In genomic region chr14:81990312-81990761, GRCh38 we compare ENCODE assay signal across 8 cellular contexts.
DNase-seq lines count a peak whose midpoint lies in the region; ATAC-seq and TF ChIP-seq lines count a peak whose summit lies in the region.

No MANE protein-coding gene starts in this region.

- H3K27me3 ChIP-seq in DND-41 (ENCODE audit: insufficient read depth, low read length, poor library complexity) (no peaks in the 10 kb centered on the region), lower lobe of right lung (ENCODE audit: low read depth) (peaks cover 3% of the 10 kb centered on the region)

- in situ Hi-C loops in KBM-7 (cut with MboI; ENCODE audit: low pct_unique_long_range_greater_than_20kb, low sequenced_read_pairs), result no loop called here

- H4K20me1 ChIP-seq in DND-41 (ENCODE audit: insufficient read depth, low read length), result no peaks in the 10 kb centered on the region

- ATAC-seq in DND-41 (ENCODE audit: insufficient read depth, low read depth), result peak; percentile 64; the same call in 2 of the 3 replicates
- ATAC-seq in lower lobe of right lung, result peak; percentile 63 to 65
- no peak for ATAC-seq in stimulated activated naive CD8-positive, alpha-beta T cell treated with anti-CD3 and anti-CD28 coated beads, Interleukin-15, Interleukin-2, amounts not matched to agents 100 U/mL and 50 U/mL, for 24 hours

- H3K4me1 ChIP-seq in DND-41 (ENCODE audit: insufficient read depth, low read length), result no peaks in the 10 kb centered on the region
- H3K4me1 ChIP-seq in lower lobe of right lung, result no peaks in the 10 kb centered on the region

- H3K9ac ChIP-seq in DND-41 (ENCODE audit: low read depth, low read length), result no peak overlapping the region

- no peaks in the 10 kb centered on the region for H3K79me2 ChIP-seq in DND-41 (ENCODE audit: insufficient read depth, low read length)

- no peak overlapping the region for H3K4me2 ChIP-seq in DND-41 (ENCODE audit: insufficient read depth, low read length)

- DNase-seq in DND-41, result peak; percentile 43
- peak; percentile 41 for DNase-seq in GM20000 (ENCODE audit: low spot score)
- DNase-seq in KBM-7, result peak; percentile 63
- DNase-seq in SIG-M5 (lab: John Stamatoyannopoulos, UW), result peak; percentile 2
- peak; percentile 70 for DNase-seq in choroid plexus epithelial cell (ENCODE audit: low read depth)
- no peak for DNase-seq in lower lobe of right lung
- peak; percentile 37 for DNase-seq in stimulated activated naive CD8-positive, alpha-beta T cell treated with anti-CD3 and anti-CD28 coated beads, Interleukin-15, Interleukin-2, amounts not matched to agents 100 U/mL and 50 U/mL, for 24 hours
- no peak for DNase-seq in posterior vena cava (ENCODE audit: low spot score)

- peak; percentile 88 for TF ChIP-seq CTCF in DND-41 (IDR thresholded peaks at IDR 0.05; ENCODE audit: borderline replicate concordance, extremely low read depth, low read length, poor library complexity, severe bottlenecking)
- TF ChIP-seq CTCF in GM20000 (IDR thresholded peaks at IDR 0.05; ENCODE audit: extremely low read depth, missing control alignments), result peak; percentile 68
- peak; percentile 86 for TF ChIP-seq CTCF in choroid plexus epithelial cell (conservative IDR thresholded peaks at IDR 0.05; ENCODE audit: low read depth, low read length)
- TF ChIP-seq CTCF in lower lobe of right lung (IDR thresholded peaks at IDR 0.05), result peak; percentile 81

- no peak overlapping the region for H3K4me3 ChIP-seq in DND-41 (ENCODE audit: low read depth in 1 of 2, low read length in 2 of 2)
- no peak overlapping the region for H3K4me3 ChIP-seq in choroid plexus epithelial cell (ENCODE audit: low read depth, low read length)
- no peak overlapping the region for H3K4me3 ChIP-seq in lower lobe of right lung

- intact Hi-C loops in lower lobe of right lung (cut with DNase I) (no loop called here), posterior vena cava (cut with DNase I) (no loop called here)

- no peak overlapping the region for H2AFZ ChIP-seq in DND-41 (ENCODE audit: low read depth, low read length)

- H3K36me3 ChIP-seq in DND-41 (ENCODE audit: insufficient read depth, low read length) (no peaks in the 10 kb centered on the region), lower lobe of right lung (no peaks in the 10 kb centered on the region)

- no peaks in the 10 kb centered on the region for H3K9me3 ChIP-seq in DND-41 (ENCODE audit: insufficient read depth, low read length, severe bottlenecking)
- no peaks in the 10 kb centered on the region for H3K9me3 ChIP-seq in lower lobe of right lung

- H3K27ac ChIP-seq in DND-41 (ENCODE audit: low read length) (no peak overlapping the region), lower lobe of right lung (no peak overlapping the region)

Comparison
In these comparisons a context has a peak if more than half of its experiments do, and no peak if none do; other contexts are left out.
1. DNase-seq: peak in DND-41 (single experiment), GM20000 (single experiment), KBM-7 (single experiment), SIG-M5 (single experiment), choroid plexus epithelial cell (single experiment) and stimulated activated naive CD8-positive, alpha-beta T cell treated with anti-CD3 and anti-CD28 coated beads, Interleukin-15, Interleukin-2, amounts not matched to agents 100 U/mL and 50 U/mL, for 24 hours (single experiment); none in lower lobe of right lung (single experiment) and posterior vena cava (single experiment).
2. Peak in every context shown above with its lines, with median percentiles within 50 percentile points of each other: CTCF ChIP-seq.